In genomic region chr7:152025077-152025936, GRCh38 we compare ENCODE assay signal across 8 cellular contexts. TPM values are rescaled to one million over a fixed set of nuclear protein-coding genes. Genes with fewer than 3 reads are reported as not detected.
DNase-seq lines count a peak whose midpoint lies in the region; ATAC-seq and TF ChIP-seq lines count a peak whose summit lies in the region.

Gene GALNT11, plus strand, starts transcription at chr7:152025674. Its CDS starts 68,554 bp downstream, at chr7:152094228.

- H3K9ac ChIP-seq in H9 (ENCODE audit: extremely low read depth, insufficient read length, low read length): peak within 1 kb of the TSS; percentile 10
- no peak within 1 kb of the TSS for H3K9ac ChIP-seq in MM.1S (ENCODE audit: low read length)
- peak within 1 kb of the TSS; percentile 85 for H3K9ac ChIP-seq in trophoblast cell (ENCODE audit: low read length)

- DNase-seq in GM06990 (ENCODE audit: extremely low read depth, insufficient read length): peak; percentile 88
- peak; percentile 83 for DNase-seq in H9
- DNase-seq in MM.1S: peak; percentile 56
- DNase-seq in SW480 (ENCODE audit: low spot score): peak; percentile 78
- peak; percentile 88 for DNase-seq in activated naive CD8-positive, alpha-beta T cell treated with anti-CD3 and anti-CD28 coated beads, Interleukin-2, amount 50 U/mL, for 24 hours
- DNase-seq in Right ventricle myocardium superior: peak; percentile 94
- DNase-seq in trophoblast cell: peak; percentile 97 to 98
- peak; percentile 75 to 78 for DNase-seq in tibial nerve (ENCODE audit: low spot score in 2 of 2)

- no peak within 1 kb of the TSS for H4K91ac ChIP-seq in H9 (ENCODE audit: insufficient read length, low read depth, low read length)
- H4K91ac ChIP-seq in trophoblast cell (ENCODE audit: low read depth, low read length): peak within 1 kb of the TSS; percentile 94

- H2BK5ac ChIP-seq in H9 (ENCODE audit: insufficient read length, low read length): no peak within 1 kb of the TSS
- peak within 1 kb of the TSS; percentile 67 for H2BK5ac ChIP-seq in trophoblast cell (ENCODE audit: low read depth, low read length, poor library complexity)

- H2BK15ac ChIP-seq in H9 (ENCODE audit: low read depth, low read length): no peak within 1 kb of the TSS

- no peak within 1 kb of the TSS for H3T11ph ChIP-seq in H9 (ENCODE audit: low read length)

- ATAC-seq in activated naive CD8-positive, alpha-beta T cell treated with anti-CD3 and anti-CD28 coated beads, Interleukin-2, amount 50 U/mL, for 24 hours: peak; percentile 92
- ATAC-seq in Right ventricle myocardium superior (ENCODE audit: poor library complexity): peak; percentile 99

- H2BK120ac ChIP-seq in H9 (ENCODE audit: low read depth, low read length, poor library complexity, severe bottlenecking): no peak within 1 kb of the TSS
- peak within 1 kb of the TSS; percentile 90 for H2BK120ac ChIP-seq in trophoblast cell (ENCODE audit: insufficient read depth, low read length, poor library complexity)

- TF ChIP-seq CTCF in GM06990 (IDR thresholded peaks at IDR 0.05; ENCODE audit: insufficient read depth, low read length, poor library complexity, severe bottlenecking) (peak; percentile 33), H9 (conservative IDR thresholded peaks at IDR 0.05) (peak; percentile 46; the same call in 2 of the 3 replicates), MM.1S (IDR thresholded peaks at IDR 0.05; ENCODE audit: low read length) (no peak), tibial nerve (IDR thresholded peaks at IDR 0.05) (peak; percentile 9 to 76 (median 45))

- H3K27me3 ChIP-seq in GM06990 (replicated peaks; ENCODE audit: control insufficient read depth, insufficient read depth, low read length) (no peaks in the 10 kb centered on the region), H9 (ENCODE audit: insufficient read depth, low read length) (no peaks in the 10 kb centered on the region), MM.1S (replicated peaks; ENCODE audit: insufficient read depth, low read length) (no peaks in the 10 kb centered on the region), trophoblast cell (ENCODE audit: insufficient read depth, low read length) (no peaks in the 10 kb centered on the region), tibial nerve (no peaks in the 10 kb centered on the region)

- H3F3A ChIP-seq in MM.1S (ENCODE audit: insufficient read depth, low read length): no peaks in the 10 kb centered on the region

- peaks cover 7% of the 10 kb centered on the region for H3K23me2 ChIP-seq in H9 (ENCODE audit: insufficient read length, low read depth, low read length, poor library complexity, severe bottlenecking)

- peak within 1 kb of the TSS; percentile 76 to 86 for H3K4me3 Mint-ChIP-seq in H9
- H3K4me3 Mint-ChIP-seq in activated naive CD8-positive, alpha-beta T cell treated with anti-CD3 and anti-CD28 coated beads, Interleukin-2, amount 50 U/mL, for 24 hours: peak within 1 kb of the TSS; percentile 84

- H3K4me3 ChIP-seq in GM06990 (replicated peaks; ENCODE audit: low read depth, low read length): peak within 1 kb of the TSS; percentile 75
- H3K4me3 ChIP-seq in MM.1S (ENCODE audit: low read length): peak within 1 kb of the TSS; percentile 61
- H3K4me3 ChIP-seq in trophoblast cell (ENCODE audit: low read depth, low read length): peak within 1 kb of the TSS; percentile 87
- H3K4me3 ChIP-seq in tibial nerve: peak within 1 kb of the TSS; percentile 71 to 87 (median 82)

- H3K79me2 ChIP-seq in H9 (ENCODE audit: insufficient read depth, low read length) (no peaks in the 10 kb centered on the region), MM.1S (ENCODE audit: low read length) (no peaks in the 10 kb centered on the region), trophoblast cell (ENCODE audit: control insufficient read depth, insufficient read depth, low read length, poor library complexity) (peaks cover 7% of the 10 kb centered on the region)

- no peaks in the 10 kb centered on the region for H3K9me2 ChIP-seq in MM.1S (replicated peaks; ENCODE audit: insufficient read depth, low read length)

- H3K27ac ChIP-seq in H9 (ENCODE audit: insufficient read length, low read depth, low read length) (no peak within 1 kb of the TSS), MM.1S (ENCODE audit: low read length) (no peak within 1 kb of the TSS), trophoblast cell (ENCODE audit: low read depth, low read length) (peak within 1 kb of the TSS; percentile 76), tibial nerve (peak within 1 kb of the TSS; percentile 78 to 93 (median 86))

- H2BK12ac ChIP-seq in H9 (ENCODE audit: insufficient read length, low read depth, low read length): no peak within 1 kb of the TSS
- H2BK12ac ChIP-seq in trophoblast cell (ENCODE audit: low read length): peak within 1 kb of the TSS; percentile 84

- peaks cover 14% of the 10 kb centered on the region in 2 experiments for H3K4me1 Mint-ChIP-seq in H9
- peaks cover 42% of the 10 kb centered on the region for H3K4me1 Mint-ChIP-seq in activated naive CD8-positive, alpha-beta T cell treated with anti-CD3 and anti-CD28 coated beads, Interleukin-2, amount 50 U/mL, for 24 hours

- H3K36me3 ChIP-seq in GM06990 (ENCODE audit: control insufficient read depth, insufficient read depth, low read length): no peaks in the 10 kb centered on the region; the same call in 1 of the 2 replicates
- no peaks in the 10 kb centered on the region for H3K36me3 ChIP-seq in MM.1S (replicated peaks; ENCODE audit: insufficient read depth, low read length)
- H3K36me3 ChIP-seq in trophoblast cell (ENCODE audit: control insufficient read depth in 1 of 2, insufficient read depth in 2 of 2, low read length in 2 of 2): peaks cover 8% of the 10 kb centered on the region in 2 experiments
- H3K36me3 ChIP-seq in tibial nerve: peaks cover 0 to 10% (median 0%) of the 10 kb centered on the region in 3 donors

- peaks cover 10 to 22% (median 21%) of the 10 kb centered on the region in 3 experiments for H3K36me3 Mint-ChIP-seq in H9 (ENCODE audit: insufficient read depth in 1 of 3, low read depth in 3 of 3)
- H3K36me3 Mint-ChIP-seq in activated naive CD8-positive, alpha-beta T cell treated with anti-CD3 and anti-CD28 coated beads, Interleukin-2, amount 50 U/mL, for 24 hours (ENCODE audit: low read depth): peaks cover 28% of the 10 kb centered on the region

- TF ChIP-seq EP300 in tibial nerve (IDR thresholded peaks at IDR 0.05): peak in 1 of 2 donors; percentile 88

- whole genome bisulfite sequencing in H9 (ENCODE audit: extremely low coverage, insufficient read length, low lambda C conversion rate): no CpG with 5 or more reads among the region's 84 CpGs
- no CpG with 5 or more reads among the region's 84 CpGs for WGBS in trophoblast cell (ENCODE audit: extremely low coverage, insufficient coverage, insufficient read length)
- 6 to 11% methylated on average over 44 to 54 of the region's 84 CpGs for WGBS in tibial nerve, 2 donors

- H4K20me1 ChIP-seq in H9 (ENCODE audit: control insufficient read depth, insufficient read depth, insufficient read length): no peaks in the 10 kb centered on the region
- no peaks in the 10 kb centered on the region for H4K20me1 ChIP-seq in MM.1S (ENCODE audit: insufficient read depth, low read length)

- no peak within 1 kb of the TSS for H4K8ac ChIP-seq in H9 (replicated peaks; ENCODE audit: insufficient read length, low read depth, low read length)
- peak within 1 kb of the TSS; percentile 97 for H4K8ac ChIP-seq in trophoblast cell (ENCODE audit: low read depth, low read length)

- no peaks in the 10 kb centered on the region for H3K79me1 ChIP-seq in H9 (ENCODE audit: insufficient read depth, low read depth, low read length, poor library complexity, severe bottlenecking)
- peaks cover 8% of the 10 kb centered on the region for H3K79me1 ChIP-seq in trophoblast cell (ENCODE audit: low read length)

- no peak within 1 kb of the TSS for H3K56ac ChIP-seq in H9 (ENCODE audit: insufficient read length, low read depth, low read length)

- intact Hi-C loops in Right ventricle myocardium superior (cut with DNase I): no loop called here

- H4K5ac ChIP-seq in H9 (ENCODE audit: insufficient read length, low read depth, low read length): no peak within 1 kb of the TSS

- H3K9me3 ChIP-seq in H9 (ENCODE audit: control insufficient read depth, low read depth, low read length) (no peaks in the 10 kb centered on the region), MM.1S (replicated peaks; ENCODE audit: insufficient read depth, low read length) (no peaks in the 10 kb centered on the region), trophoblast cell (ENCODE audit: insufficient read depth, low read depth, low read length) (no peaks in the 10 kb centered on the region), tibial nerve (no peaks in the 10 kb centered on the region)

- no peak within 1 kb of the TSS for H2BK20ac ChIP-seq in H9 (ENCODE audit: low read depth, low read length, poor library complexity, severe bottlenecking)

- H3K18ac ChIP-seq in H9 (ENCODE audit: insufficient read length, low read depth, low read length) (no peak within 1 kb of the TSS), trophoblast cell (ENCODE audit: low read length) (peak within 1 kb of the TSS; percentile 94)

- H3K4me1 ChIP-seq in H9 (ENCODE audit: insufficient read depth, low read length): peaks cover 3% of the 10 kb centered on the region; the same call in 1 of the 2 replicates
- H3K4me1 ChIP-seq in MM.1S (ENCODE audit: low read length): no peaks in the 10 kb centered on the region
- H3K4me1 ChIP-seq in trophoblast cell (ENCODE audit: control insufficient read depth in 1 of 2, insufficient read depth in 2 of 2, low read length in 2 of 2): peaks cover 5 to 9% of the 10 kb centered on the region in 2 experiments
- H3K4me1 ChIP-seq in tibial nerve: peaks cover 0 to 17% (median 6%) of the 10 kb centered on the region in 4 donors

- peaks cover 3% of the 10 kb centered on the region in 2 experiments; a peak in 3 of 5 replicates for H3K9me3 Mint-ChIP-seq in H9
- no peaks in the 10 kb centered on the region for H3K9me3 Mint-ChIP-seq in activated naive CD8-positive, alpha-beta T cell treated with anti-CD3 and anti-CD28 coated beads, Interleukin-2, amount 50 U/mL, for 24 hours

- no peak within 1 kb of the TSS for H3K23ac ChIP-seq in H9 (ENCODE audit: insufficient read length, low read depth, low read length)
- H3K23ac ChIP-seq in trophoblast cell (ENCODE audit: low read length): no peak within 1 kb of the TSS

- H4K12ac ChIP-seq in trophoblast cell (ENCODE audit: low read depth, low read length): peak within 1 kb of the TSS; percentile 91

- H3K14ac ChIP-seq in H9 (ENCODE audit: insufficient read depth, low read length) (peak within 1 kb of the TSS; percentile 24; the same call in 1 of the 2 replicates), trophoblast cell (ENCODE audit: low read length) (peak within 1 kb of the TSS; percentile 94)

- H3K27ac Mint-ChIP-seq in H9: peak within 1 kb of the TSS in 1 of 3 experiments; percentile 89; a peak in 2 of 7 replicates
- H3K27ac Mint-ChIP-seq in activated naive CD8-positive, alpha-beta T cell treated with anti-CD3 and anti-CD28 coated beads, Interleukin-2, amount 50 U/mL, for 24 hours: peak within 1 kb of the TSS; percentile 82

- peak; percentile 81 to 85 for TF ChIP-seq POLR2A in tibial nerve (IDR thresholded peaks at IDR 0.05)

- H2AFZ ChIP-seq in H9 (ENCODE audit: low read length) (no peak within 1 kb of the TSS), MM.1S (ENCODE audit: low read length) (peak within 1 kb of the TSS; percentile 71), trophoblast cell (ENCODE audit: insufficient read depth, low read length, poor library complexity) (peak within 1 kb of the TSS; percentile 95)

- H3K4ac ChIP-seq in H9 (ENCODE audit: low read depth, low read length): no peak within 1 kb of the TSS
- peak within 1 kb of the TSS; percentile 65 for H3K4ac ChIP-seq in trophoblast cell (ENCODE audit: low read depth, low read length)

- no peak within 1 kb of the TSS for H2AK5ac ChIP-seq in H9 (ENCODE audit: insufficient read length, low read length)
- H2AK5ac ChIP-seq in trophoblast cell (ENCODE audit: low read length): no peak within 1 kb of the TSS

- peaks cover 16% of the 10 kb centered on the region for H3K27me3 Mint-ChIP-seq in H9 (ENCODE audit: low read depth)
- no peaks in the 10 kb centered on the region for H3K27me3 Mint-ChIP-seq in activated naive CD8-positive, alpha-beta T cell treated with anti-CD3 and anti-CD28 coated beads, Interleukin-2, amount 50 U/mL, for 24 hours

- H3K4me2 ChIP-seq in H9 (ENCODE audit: insufficient read depth, insufficient read length, low read length): peak within 1 kb of the TSS; percentile 50
- H3K4me2 ChIP-seq in MM.1S (ENCODE audit: low read depth, low read length): peak within 1 kb of the TSS; percentile 55
- peak within 1 kb of the TSS; percentile 82 for H3K4me2 ChIP-seq in trophoblast cell (ENCODE audit: low read length)

RNA-seq across cellular contexts. Expression of gene GALNT11, which starts in this region (rescaled TPM):
- total RNA-seq in H9 (2021): 21.0 and 24.1 TPM in 2 replicates
- total RNA-seq in Right ventricle myocardium superior: 19.7 TPM
- polyA plus RNA-seq in trophoblast cell (2013): 28.7 and 30.6 TPM in 2 replicates
- 10 to 100 TPM; 27.9 to 45.7 (median 36.6) TPM for total RNA-seq in tibial nerve

Comparison
In these comparisons a context has a peak if more than half of its experiments do, and no peak if none do; other contexts are left out.
1. H3K27ac ChIP-seq: peak in trophoblast cell (single experiment) and tibial nerve (4 of 4); none in H9 (single experiment) and MM.1S (single experiment).
2. Peak in every context shown above with its lines, with median percentiles within 50 percentile points of each other: DNase-seq, H3K4me3 ChIP-seq and H3K4me2 ChIP-seq.